In the genomic region with DNA sequence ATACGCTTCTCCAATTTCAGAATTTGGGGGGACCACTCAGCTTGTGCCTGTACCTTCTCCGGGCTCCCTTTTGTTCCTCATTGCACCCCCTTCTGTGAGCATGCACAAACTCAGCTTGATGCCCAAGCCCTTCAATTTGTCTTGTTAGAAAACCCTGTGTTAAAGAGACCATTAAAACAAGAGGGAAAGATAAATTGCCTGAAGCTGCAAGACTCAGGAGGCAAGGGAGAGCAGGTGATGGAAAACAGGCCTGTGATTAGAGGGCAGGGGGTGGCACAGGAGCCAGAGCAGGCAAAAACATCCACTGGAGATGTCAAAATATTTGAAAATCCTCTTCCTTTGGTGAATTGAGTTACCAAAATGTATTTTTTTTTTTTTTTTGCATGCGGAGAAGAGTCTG, we compare ENCODE assay signal across 18 cellular contexts.
"Had no signal": no experiment of that assay in that cellular context is flagged by ENCODE, and none has a peak within 500 bp of the region (broad histone marks: within the 10 kb centered on the region; RNA-seq: fewer than 3 reads in every experiment).

No MANE protein-coding gene starts in this region.

- H3K4me3 Mint-ChIP-seq: naive B cell; stimulated activated naive B cell treated with anti-CD40 and anti-IgM and Interleukin-4, amounts not matched to agents 10 μg/mL and 1 μg/mL and 100 μg/mL, for 72 hours; stimulated activated naive CD8-positive, alpha-beta T cell treated with anti-CD3 and anti-CD28 coated beads, Interleukin-15, amount 100 ng/mL, for 72 hours had no signal

- H3K27me3 Mint-ChIP-seq: naive B cell; stimulated activated naive B cell treated with anti-CD40 and anti-IgM and Interleukin-4, amounts not matched to agents 10 μg/mL and 1 μg/mL and 100 μg/mL, for 72 hours; stimulated activated naive CD8-positive, alpha-beta T cell treated with anti-CD3 and anti-CD28 coated beads, Interleukin-15, amount 100 ng/mL, for 72 hours had no signal

- H3K9me3 ChIP-seq: gastrocnemius medialis, sigmoid colon, testis, transverse colon had no signal

- H3K36me3 ChIP-seq: ovary, transverse colon had no signal

- H3K27me3 ChIP-seq: gastrocnemius medialis, heart right ventricle, ovary, right atrium auricular region, sigmoid colon, testis, transverse colon had no signal

- DNase-seq: effector memory CD4-positive, alpha-beta T cell; heart right ventricle; hypothalamus; kidney glomerular epithelial cell; mesendoderm; naive B cell; ovary; sigmoid colon; stimulated activated CD4-positive, alpha-beta T cell treated with anti-CD3 and anti-CD28 coated beads, Interleukin-2, amount 100 ng/mL, for 24 hours; stimulated activated CD4-positive, alpha-beta T cell treated with anti-CD3 and anti-CD28 coated beads, Interleukin-4, amount 100 ng/mL, for 4 hours; stimulated activated naive B cell treated with anti-CD40 and anti-IgM and Interleukin-4, amounts not matched to agents 10 μg/mL and 1 μg/mL and 100 μg/mL, for 72 hours; stimulated activated naive CD8-positive, alpha-beta T cell treated with anti-CD3 and anti-CD28 coated beads, Interleukin-15, amount 100 ng/mL, for 72 hours; testis; transverse colon had no signal

- ATAC-seq: esophagus mucosa; stimulated activated naive B cell treated with anti-CD40 and anti-IgM and Interleukin-4, amounts not matched to agents 10 μg/mL and 1 μg/mL and 100 μg/mL, for 72 hours; stimulated activated naive CD8-positive, alpha-beta T cell treated with anti-CD3 and anti-CD28 coated beads, Interleukin-15, amount 100 ng/mL, for 72 hours had no signal

- H3K4me1 Mint-ChIP-seq: naive B cell; stimulated activated naive B cell treated with anti-CD40 and anti-IgM and Interleukin-4, amounts not matched to agents 10 μg/mL and 1 μg/mL and 100 μg/mL, for 72 hours; stimulated activated naive CD8-positive, alpha-beta T cell treated with anti-CD3 and anti-CD28 coated beads, Interleukin-15, amount 100 ng/mL, for 72 hours had no signal

- H3K4me1 ChIP-seq: testis, transverse colon had no signal

- H3K4me3 ChIP-seq: gastrocnemius medialis, heart right ventricle, ovary, right atrium auricular region, sigmoid colon, skin epidermis, testis, transverse colon had no signal

- H3K27ac Mint-ChIP-seq: naive B cell; stimulated activated naive B cell treated with anti-CD40 and anti-IgM and Interleukin-4, amounts not matched to agents 10 μg/mL and 1 μg/mL and 100 μg/mL, for 72 hours; stimulated activated naive CD8-positive, alpha-beta T cell treated with anti-CD3 and anti-CD28 coated beads, Interleukin-15, amount 100 ng/mL, for 72 hours had no signal
